ENCODE assay signal across 8 cellular contexts in genomic region chr21:43775190-43775589, GRCh38. TPM values are rescaled to one million over a fixed set of nuclear protein-coding genes. Genes with fewer than 3 reads are reported as not detected.
DNase-seq lines count a peak whose midpoint lies in the region; ATAC-seq and TF ChIP-seq lines count a peak whose summit lies in the region.

No MANE protein-coding gene starts in this region.

- H3K4me1 Mint-ChIP-seq in endodermal cell: peaks cover 35% of the 10 kb centered on the region
- peaks cover 26% of the 10 kb centered on the region for H3K4me1 Mint-ChIP-seq in neural progenitor cell

- H3K4me3 Mint-ChIP-seq in endodermal cell (peak overlapping the region; percentile 87), neural progenitor cell (peak overlapping the region; percentile 93)

- peak overlapping the region; percentile 85 to 97 (median 91) for H3K9ac ChIP-seq in BLaER1 treated with 17β-estradiol and CSF1 and Interleukin-3, amounts not matched to agents 10 nM and 100 nM
- H3K9ac ChIP-seq in NT2/D1 (ENCODE audit: insufficient read length, low read depth) (peak overlapping the region; percentile 93), endodermal cell (ENCODE audit: extremely low read depth, low read length, poor library complexity, severe bottlenecking) (peak overlapping the region; percentile 72), neural progenitor cell (no peak overlapping the region)

- H3K36me3 Mint-ChIP-seq in endodermal cell (ENCODE audit: low read depth) (peaks cover 22% of the 10 kb centered on the region), neural progenitor cell (peaks cover 6% of the 10 kb centered on the region)

- H3K4me1 ChIP-seq in BLaER1 treated with 17β-estradiol and CSF1 and Interleukin-3, amounts not matched to agents 10 nM and 100 nM: peaks cover 72 to 82% (median 75%) of the 10 kb centered on the region in 10 experiments
- H3K4me1 ChIP-seq in NT2/D1 (ENCODE audit: insufficient read depth, insufficient read length): peaks cover 19% of the 10 kb centered on the region
- H3K4me1 ChIP-seq in endodermal cell (ENCODE audit: control insufficient read depth, insufficient read depth, low read length): no peaks in the 10 kb centered on the region
- H3K4me1 ChIP-seq in neural progenitor cell: peaks cover 8% of the 10 kb centered on the region

- peak overlapping the region; percentile 74 for H3K27ac Mint-ChIP-seq in endodermal cell
- H3K27ac Mint-ChIP-seq in neural progenitor cell: no peak overlapping the region

- H3K4me2 ChIP-seq in BLaER1 treated with 17β-estradiol and CSF1 and Interleukin-3, amounts not matched to agents 10 nM and 100 nM: peak overlapping the region; percentile 88 to 98 (median 97)
- H3K4me2 ChIP-seq in neural progenitor cell: peak overlapping the region; percentile 85

- H4K20me1 ChIP-seq in BLaER1 treated with 17β-estradiol and CSF1 and Interleukin-3, amounts not matched to agents 10 nM and 100 nM: peaks cover 20 to 34% (median 26%) of the 10 kb centered on the region in 11 experiments; a peak in 21 of 22 replicates
- no peaks in the 10 kb centered on the region for H4K20me1 ChIP-seq in neural progenitor cell (ENCODE audit: low read depth)

- H3K27me3 Mint-ChIP-seq in endodermal cell (ENCODE audit: insufficient read depth) (no peaks in the 10 kb centered on the region), neural progenitor cell (ENCODE audit: insufficient read depth, low read depth) (peaks cover 10% of the 10 kb centered on the region)

- H3K9me3 Mint-ChIP-seq in endodermal cell: no peaks in the 10 kb centered on the region
- H3K9me3 Mint-ChIP-seq in neural progenitor cell: no peaks in the 10 kb centered on the region

- peak overlapping the region; percentile 74 to 99 (median 94) for H3K4me3 ChIP-seq in BLaER1 treated with 17β-estradiol and CSF1 and Interleukin-3, amounts not matched to agents 10 nM and 100 nM
- H3K4me3 ChIP-seq in NT2/D1 (ENCODE audit: insufficient read length, low read depth): peak overlapping the region; percentile 85
- peak overlapping the region; percentile 91 for H3K4me3 ChIP-seq in endodermal cell (ENCODE audit: low read length)
- peak overlapping the region; percentile 81 for H3K4me3 ChIP-seq in neural progenitor cell

- peaks cover 25% of the 10 kb centered on the region for H3F3A ChIP-seq in neural progenitor cell (ENCODE audit: low read depth)

- ATAC-seq in HG03108 (IDR thresholded peaks at IDR 0.05; ENCODE audit: unreplicated experiment) (no peak), GM21825 (IDR thresholded peaks at IDR 0.05; ENCODE audit: unreplicated experiment) (no peak), HG03521 (IDR thresholded peaks at IDR 0.05; ENCODE audit: unreplicated experiment) (no peak)

- peaks cover 13% of the 10 kb centered on the region for H3K79me2 ChIP-seq in neural progenitor cell (ENCODE audit: low read depth)

- peak overlapping the region in 9 of 11 experiments; percentile 82 to 95 (median 87); a peak in 16 of 22 replicates for H3K27ac ChIP-seq in BLaER1 treated with 17β-estradiol and CSF1 and Interleukin-3, amounts not matched to agents 10 nM and 100 nM
- H3K27ac ChIP-seq in endodermal cell (ENCODE audit: low read depth, low read length): no peak overlapping the region
- no peak overlapping the region for H3K27ac ChIP-seq in neural progenitor cell

- H3K9me3 ChIP-seq in BLaER1 treated with 17β-estradiol and CSF1 and Interleukin-3, amounts not matched to agents 10 nM and 100 nM (replicated peaks in 1 of 11): peaks cover 0 to 26% (median 7%) of the 10 kb centered on the region in 11 experiments; a peak in 12 of 22 replicates
- H3K9me3 ChIP-seq in NT2/D1 (ENCODE audit: insufficient read depth, low read length) (no peaks in the 10 kb centered on the region), endodermal cell (ENCODE audit: control insufficient read depth, low read length) (no peaks in the 10 kb centered on the region), neural progenitor cell (ENCODE audit: low read depth) (no peaks in the 10 kb centered on the region)

- H2AFZ ChIP-seq in neural progenitor cell (replicated peaks): no peak overlapping the region

- WGBS in endodermal cell (ENCODE audit: insufficient coverage in 1 of 2, insufficient read length in 1 of 2), 2 experiments: 85 to 87% methylated on average over 12 of the region's 12 CpGs

- no peaks in the 10 kb centered on the region for H3K27me3 ChIP-seq in BLaER1 treated with 17β-estradiol and CSF1 and Interleukin-3, amounts not matched to agents 10 nM and 100 nM
- H3K27me3 ChIP-seq in NT2/D1 (ENCODE audit: insufficient read depth, insufficient read length) (no peaks in the 10 kb centered on the region), endodermal cell (ENCODE audit: control insufficient read depth, insufficient read depth, low read length, poor library complexity, severe bottlenecking) (no peaks in the 10 kb centered on the region), neural progenitor cell (no peaks in the 10 kb centered on the region)

- no peak for DNase-seq in NT2/D1 (ENCODE audit: low read depth, low spot score)
- no peak for DNase-seq in endodermal cell
- DNase-seq in neural progenitor cell (ENCODE audit: low spot score): no peak
- no peak for DNase-seq in COLO668 (lab: John Stamatoyannopoulos, UW; ENCODE audit: unreplicated experiment)

- TF ChIP-seq CTCF in endodermal cell (conservative IDR thresholded peaks at IDR 0.05) (no peak), neural progenitor cell (IDR thresholded peaks at IDR 0.05) (no peak)

- peaks cover 25 to 41% (median 31%) of the 10 kb centered on the region in 11 experiments for H3K36me3 ChIP-seq in BLaER1 treated with 17β-estradiol and CSF1 and Interleukin-3, amounts not matched to agents 10 nM and 100 nM
- peaks cover 28% of the 10 kb centered on the region for H3K36me3 ChIP-seq in NT2/D1 (ENCODE audit: insufficient read depth, insufficient read length, low read length)
- peaks cover 18% of the 10 kb centered on the region for H3K36me3 ChIP-seq in endodermal cell (ENCODE audit: control insufficient read depth, insufficient read depth, low read length)
- H3K36me3 ChIP-seq in neural progenitor cell: no peaks in the 10 kb centered on the region

RNA-seq across cellular contexts. Expression of gene CSTB, which starts 0.9 kb away (rescaled TPM):
- total RNA-seq in endodermal cell (10 to 100 TPM; 50.0 to 54.5 TPM), neural progenitor cell (ENCODE audit: low replicate concordance) (7.1 and 8.5 TPM in 2 replicates)
- 36.1 TPM for polyA plus RNA-seq in endodermal cell (2013, experiment 1 of 2)
- 33.5 TPM for polyA plus RNA-seq in endodermal cell (2013, experiment 2 of 2)

RNA-seq across cellular contexts. Expression of gene RRP1, which starts 14.2 kb away (rescaled TPM):
- 10 to 100 TPM; 36.4 to 36.7 TPM for total RNA-seq in endodermal cell
- 29.7 TPM for polyA plus RNA-seq in endodermal cell (2013, experiment 1 of 2)
- polyA plus RNA-seq in endodermal cell (2013, experiment 2 of 2): 24.5 TPM
- total RNA-seq in neural progenitor cell (ENCODE audit: low replicate concordance): 18.4 and 32.5 TPM in 2 replicates

RNA-seq across cellular contexts. Expression of gene PDXK, which starts 56.3 kb away (rescaled TPM):
- total RNA-seq in endodermal cell: 100 to 1,000 TPM in 1 of 2 donors, 10 to 100 TPM in 1; 90.9 to 105 TPM
- polyA plus RNA-seq in endodermal cell (2013, experiment 1 of 2): 35.6 TPM
- 40.5 TPM for polyA plus RNA-seq in endodermal cell (2013, experiment 2 of 2)
- 43.3 and 54.0 TPM in 2 replicates for total RNA-seq in neural progenitor cell (ENCODE audit: low replicate concordance)

Comparison
In these comparisons a context has a peak if more than half of its experiments do, and no peak if none do; other contexts are left out.
1. H3K27ac ChIP-seq: peak in BLaER1 treated with 17β-estradiol and CSF1 and Interleukin-3, amounts not matched to agents 10 nM and 100 nM (9 of 11); none in endodermal cell (single experiment) and neural progenitor cell (single experiment).
2. Peak in every context shown above with its lines, with median percentiles within 50 percentile points of each other: H3K4me3 ChIP-seq.